ENCODE assay signal across 15 cellular contexts in genomic region chr14:22579881-22580280, GRCh38.
"Had no signal": no experiment of that assay in that cellular context is flagged by ENCODE, and none has a peak within 500 bp of the region (broad histone marks: within the 10 kb centered on the region; RNA-seq: fewer than 3 reads in every experiment).

No MANE protein-coding gene starts in this region.

- H3K9me3 ChIP-seq: esophagus muscularis mucosa, lower lobe of right lung, testis had no signal

- H3K27ac ChIP-seq: esophagus muscularis mucosa, lower lobe of right lung, testis had no signal

- DNase-seq: activated B cell treated with CpG ODN at 0.5 μM for 24 hours; activated naive CD4-positive, alpha-beta T cell treated with Interleukin-2 at 50 U/mL for 16 hours; activated T-cell treated with anti-CD3 and anti-CD28 coated beads, Interleukin-2, amount 50 U/mL, for 72 hours; amygdala; lower lobe of right lung; naive B cell; nucleus accumbens; stimulated activated CD4-positive, alpha-beta T cell treated with anti-CD3 and anti-CD28 coated beads, Interleukin-12 subunit alpha, Interleukin-12 subunit beta, amount 100 ng/mL, for 4 hours; stimulated activated CD4-positive, alpha-beta T cell treated with anti-CD3 and anti-CD28 coated beads, Interleukin-2, amount 100 ng/mL, for 48 hours; testis had no signal

- H3K27me3 Mint-ChIP-seq: activated B cell treated with CpG ODN at 0.5 μM for 24 hours; naive B cell; stimulated activated naive CD8-positive, alpha-beta T cell treated with anti-CD3 and anti-CD28 coated beads, Interleukin-15, Interleukin-2, amounts not matched to agents 100 ng/mL and 50 ng/mL, for 24 hours had no signal

- H3K4me3 ChIP-seq: esophagus muscularis mucosa, lower lobe of right lung, testis had no signal

- H3K27me3 ChIP-seq: esophagus muscularis mucosa, testis had no signal

- FAIRE-seq: endometrium, TTC549 had no signal

- H3K4me3 Mint-ChIP-seq: activated B cell treated with CpG ODN at 0.5 μM for 24 hours, naive B cell had no signal

- H3K27ac Mint-ChIP-seq: activated B cell treated with CpG ODN at 0.5 μM for 24 hours had no signal

- ATAC-seq: activated T-cell treated with anti-CD3 and anti-CD28 coated beads, Interleukin-2, amount 50 U/mL, for 72 hours; lower lobe of right lung; SK-N-SH treated with all-trans-retinoic acid at 6 μM for 48 hours had no signal
